Comparison of ENCODE assay signal across 2 cellular contexts in genomic region chr2:73928995-73929394, GRCh38.
TF ChIP-seq lines count a peak whose summit lies in the region.

No MANE protein-coding gene starts in this region.

TF ChIP-seq in A549, 52 proteins besides CTCF, POLR2A, EP300 and RAD21 (continued from another document):
- TF ChIP-seq USF2 (IDR thresholded peaks at IDR 0.05), result no peak
- TF ChIP-seq MYC (IDR thresholded peaks at IDR 0.05; ENCODE audit: borderline replicate concordance, low read length), result no peak
- no peak for TF ChIP-seq SREBF2 (IDR thresholded peaks at IDR 0.05)
- TF ChIP-seq RFX5 (IDR thresholded peaks at IDR 0.05), result no peak

TF ChIP-seq in WTC11, 78 proteins besides CTCF, POLR2A, EP300 and RAD21 (continued from another document):
- TF ChIP-seq AFF4 (CRISPR knock-in tag; IDR thresholded peaks at IDR 0.05; ENCODE audit: borderline replicate concordance) (no peak), ZBTB43 (CRISPR knock-in tag; IDR thresholded peaks at IDR 0.05) (no peak), CREM (CRISPR knock-in tag; IDR thresholded peaks at IDR 0.05) (no peak), ZNF317 (CRISPR knock-in tag; IDR thresholded peaks at IDR 0.05; ENCODE audit: borderline replicate concordance, low read depth) (no peak), SOX15 (CRISPR knock-in tag; IDR thresholded peaks at IDR 0.05) (no peak), PRDM15 (CRISPR knock-in tag; IDR thresholded peaks at IDR 0.05) (no peak)
